ENCODE assay signal across 24 cellular contexts in genomic region chr16:68408428-68408827, GRCh38. TPM values are rescaled to one million over a fixed set of nuclear protein-coding genes. Genes with fewer than 3 reads are reported as not detected.
DNase-seq lines count a peak whose midpoint lies in the region; ATAC-seq, FAIRE-seq and TF ChIP-seq lines count a peak whose summit lies in the region.
"Had no signal": no experiment of that assay in that cellular context is flagged by ENCODE, and none has a peak within 500 bp of the region (broad histone marks: within the 10 kb centered on the region; RNA-seq: fewer than 3 reads in every experiment).

No MANE protein-coding gene starts in this region.

- H3K36me3 ChIP-seq in GM23338 (ENCODE audit: insufficient read depth), result no peaks in the 10 kb centered on the region
- H3K36me3 ChIP-seq in H1 (ENCODE audit: control insufficient read depth in 2 of 4, insufficient read depth in 4 of 4, low read length in 3 of 4), result no peaks in the 10 kb centered on the region
- H3K36me3 ChIP-seq in lower lobe of right lung, result no peaks in the 10 kb centered on the region
- H3K36me3 ChIP-seq in small intestine (ENCODE audit: control insufficient read depth in 2 of 2, insufficient read depth in 2 of 2, low read length in 2 of 2), result peaks cover 0 to 5% of the 10 kb centered on the region in 2 donors

- intact Hi-C loops in lower lobe of right lung (cut with DNase I), result no loop called here

- H4K8ac ChIP-seq in H1 (ENCODE audit: extremely low read depth, insufficient read depth, low read length), result no peak overlapping the region

- peak overlapping the region; percentile 50; the same call in 1 of the 2 replicates for H2BK12ac ChIP-seq in H1 (ENCODE audit: low read depth, low read length)

- H4K91ac ChIP-seq in H1 (replicated peaks; ENCODE audit: insufficient read length, low read length), result no peak overlapping the region

- H3K4me3 ChIP-seq in GM23338 (no peak overlapping the region), H1 (ENCODE audit: extremely low read depth in 1 of 4, insufficient read depth in 2 of 4, low read depth in 3 of 4, low read length in 4 of 4) (no peak overlapping the region), lower lobe of right lung (no peak overlapping the region), small intestine (ENCODE audit: low read depth in 1 of 2, low read length in 2 of 2) (no peak overlapping the region)

- no peak for TF ChIP-seq RAD21 in H1 (IDR thresholded peaks at IDR 0.05 in 1 of 2, conservative IDR thresholded peaks at IDR 0.05 in 1 of 2; ENCODE audit: low read depth in 2 of 2, low read length in 2 of 2)

- H2BK120ac ChIP-seq in H1 (replicated peaks; ENCODE audit: low read depth, low read length), result no peak overlapping the region

- FAIRE-seq in H1 (lab: Jason Lieb, UNC) (no peak), small intestine (lab: Jason Lieb, UNC) (no peak)
- FAIRE-seq: D721Med, RCC 7860 had no signal

- no peak for DNase-seq in GM23338 (ENCODE audit: low spot score)
- no peak for DNase-seq in H1 (ENCODE audit: low read depth in 1 of 2, low spot score in 2 of 2)
- peak; percentile 2 for DNase-seq in lower lobe of right lung
- peak; percentile 20 for DNase-seq in small intestine
- DNase-seq in NCI-H446 treated with DMSO at 0.1 percent for 48 hours (lab: John Stamatoyannopoulos, UW), result no peak
- DNase-seq in WTC11 (ENCODE audit: low spot score), result no peak
- DNase-seq in cerebellar cortex (ENCODE audit: low spot score), result no peak
- DNase-seq: DMS53, EL, GF-D8, Karpas-422, MV-4-11, NCI-H1105 treated with DMSO at 0.1 percent for 48 hours, NCI-H2029 treated with DMSO at 0.1 percent for 48 hours, NCI-H226, NCI-H524 treated with DMSO at 0.1 percent for 48 hours, NCI-H82, OCI-M1 had no signal

- H3K14ac ChIP-seq in H1 (ENCODE audit: insufficient read length), result no peak overlapping the region

- peaks cover 18% of the 10 kb centered on the region for H3K4me1 Mint-ChIP-seq in GM23338
- peaks cover 15% of the 10 kb centered on the region for H3K4me1 Mint-ChIP-seq in WTC11
- H3K4me1 Mint-ChIP-seq: CD14-positive monocyte had no signal

- H3K27me3 ChIP-seq in GM23338 (ENCODE audit: insufficient read depth), result no peaks in the 10 kb centered on the region
- H3K27me3 ChIP-seq in H1 (replicated peaks in 1 of 4; ENCODE audit: control insufficient read depth in 3 of 4, extremely low read depth in 1 of 4, insufficient read depth in 3 of 4, low read length in 3 of 4), result no peaks in the 10 kb centered on the region; a peak in 1 of 7 replicates
- no peaks in the 10 kb centered on the region for H3K27me3 ChIP-seq in lower lobe of right lung (ENCODE audit: low read depth)
- no peaks in the 10 kb centered on the region for H3K27me3 ChIP-seq in small intestine (ENCODE audit: control insufficient read depth in 2 of 2, insufficient read depth in 2 of 2, low read length in 2 of 2)

- peak overlapping the region; percentile 22; the same call in 1 of the 2 replicates for H2BK5ac ChIP-seq in H1 (ENCODE audit: low read depth, low read length)

- H3K9ac ChIP-seq in H1 (replicated peaks in 1 of 4; ENCODE audit: extremely low read depth in 1 of 4, low read depth in 3 of 4, low read length in 3 of 4), result peak overlapping the region in 1 of 4 experiments; percentile 4; a peak in 1 of 7 replicates

- TF ChIP-seq EP300 in H1 (IDR thresholded peaks at IDR 0.05; ENCODE audit: borderline replicate concordance in 1 of 2, low read depth in 2 of 2, low read length in 2 of 2), result no peak

- no peak overlapping the region for H3K27ac ChIP-seq in GM23338 (ENCODE audit: low read depth)
- no peak overlapping the region for H3K27ac ChIP-seq in H1 (ENCODE audit: low read depth, low read length)
- no peak overlapping the region for H3K27ac ChIP-seq in lower lobe of right lung
- H3K27ac ChIP-seq in small intestine (ENCODE audit: low read depth in 1 of 2, low read length in 1 of 2), result no peak overlapping the region

- H3F3A ChIP-seq in GM23338 (replicated peaks; ENCODE audit: low read depth), result no peaks in the 10 kb centered on the region

- H3K18ac ChIP-seq in H1 (ENCODE audit: extremely low read depth, low read length), result peak overlapping the region; percentile 89

- no peak overlapping the region for H3K4me3 Mint-ChIP-seq in GM23338
- H3K4me3 Mint-ChIP-seq in WTC11, result no peak overlapping the region
- H3K4me3 Mint-ChIP-seq: CD14-positive monocyte had no signal

- H3K9me3 ChIP-seq in H1 (ENCODE audit: insufficient read depth in 2 of 2, low read depth in 1 of 2, low read length in 1 of 2) (no peaks in the 10 kb centered on the region), lower lobe of right lung (no peaks in the 10 kb centered on the region), small intestine (ENCODE audit: control insufficient read depth, low read depth) (no peaks in the 10 kb centered on the region)

- POLR2A ChIA-PET in H1 (lab: Charles Lee; ENCODE audit: partially characterized antibody) (interaction anchor here (0.8 to 1.4 kb wide), 4 partner anchors 9 to 33 kb away, joined by 3 to 5 read pairs (median 4); no protein-coding TSS in a partner anchor), WTC11 (lab: Charles Lee) (no interaction called here)

- peak overlapping the region; percentile 53; the same call in 1 of the 2 replicates for H2BK15ac ChIP-seq in H1 (ENCODE audit: low read length)

- no peak overlapping the region for H4K5ac ChIP-seq in H1 (ENCODE audit: insufficient read length, low read depth, low read length)

- H3K79me2 ChIP-seq in GM23338 (replicated peaks; ENCODE audit: insufficient read depth) (no peaks in the 10 kb centered on the region), H1 (ENCODE audit: control insufficient read depth in 1 of 2, insufficient read depth in 2 of 2, low read length in 2 of 2) (no peaks in the 10 kb centered on the region)

- TF ChIP-seq CTCF in GM23338 (conservative IDR thresholded peaks at IDR 0.05; ENCODE audit: low read depth in 2 of 2), result no peak
- TF ChIP-seq CTCF in H1 (IDR thresholded peaks at IDR 0.05; ENCODE audit: control extremely low read depth in 1 of 3, insufficient read depth in 1 of 3, low read depth in 1 of 3, low read length in 3 of 3), result no peak
- no peak for TF ChIP-seq CTCF in lower lobe of right lung (IDR thresholded peaks at IDR 0.05)
- TF ChIP-seq CTCF in WTC11 (IDR thresholded peaks at IDR 0.05), result no peak

- no peak overlapping the region for H2AK5ac ChIP-seq in H1 (ENCODE audit: low read depth, low read length)

- no peaks in the 10 kb centered on the region for H3K9me2 ChIP-seq in GM23338 (ENCODE audit: insufficient read depth)

- ATAC-seq in GM23338 (peak; percentile 17), lower lobe of right lung (no peak), WTC11 (no peak)
- ATAC-seq: Right ventricle myocardium inferior had no signal

- H3K27me3 Mint-ChIP-seq in GM23338 (ENCODE audit: insufficient read depth, low read depth, poor library complexity) (no peaks in the 10 kb centered on the region), WTC11 (ENCODE audit: low read depth) (no peaks in the 10 kb centered on the region)

- H3K79me1 ChIP-seq in H1 (ENCODE audit: low read depth, low read length), result no peaks in the 10 kb centered on the region

- CTCF ChIA-PET in H1 (lab: Charles Lee; ENCODE audit: partially characterized antibody) (interaction anchor here (0.9 to 4.3 kb wide), 13 partner anchors 8 to 102 kb away, joined by 3 to 41 read pairs (median 5); no protein-coding TSS in a partner anchor), WTC11 (lab: Charles Lee) (interaction anchor here (0.6 to 2.4 kb wide), 7 partner anchors 24 to 413 kb away, joined by 3 to 6 read pairs (median 5); no protein-coding TSS in a partner anchor)

- H4K20me1 ChIP-seq in GM23338 (replicated peaks; ENCODE audit: insufficient read depth) (no peaks in the 10 kb centered on the region), H1 (replicated peaks in 1 of 2; ENCODE audit: control insufficient read depth in 1 of 2, insufficient read depth in 2 of 2, low read length in 2 of 2) (no peaks in the 10 kb centered on the region)

- H3K23ac ChIP-seq in H1 (ENCODE audit: insufficient read length), result no peak overlapping the region

- no peak for TF ChIP-seq POLR2A in H1 (IDR thresholded peaks at IDR 0.05; ENCODE audit: control extremely low read depth in 1 of 2, low read depth in 2 of 2, low read length in 2 of 2)

- H3K23me2 ChIP-seq in H1 (ENCODE audit: low read depth, low read length), result no peaks in the 10 kb centered on the region

- H3K36me3 Mint-ChIP-seq in GM23338 (ENCODE audit: low read depth), result no peaks in the 10 kb centered on the region
- no peaks in the 10 kb centered on the region for H3K36me3 Mint-ChIP-seq in WTC11
- H3K36me3 Mint-ChIP-seq: CD14-positive monocyte had no signal

- no peak overlapping the region for H3K56ac ChIP-seq in H1 (replicated peaks; ENCODE audit: insufficient read length, low read depth, low read length)

- H3K4me2 ChIP-seq in GM23338 (0 out of 2 replicates have a peak overlapping the region, but pooled peaks have one; percentile 41), H1 (ENCODE audit: insufficient read depth in 1 of 2, low read depth in 2 of 2, low read length in 2 of 2) (peak overlapping the region; percentile 42 to 47; a peak in 2 of 4 replicates)

- H3K27ac Mint-ChIP-seq in GM23338 (no peak overlapping the region), WTC11 (no peak overlapping the region)
- H3K27ac Mint-ChIP-seq: CD14-positive monocyte had no signal

- WGBS in H1 (ENCODE audit: extremely low coverage in 1 of 2, insufficient coverage in 1 of 2, insufficient read length in 1 of 2, insufficient replicate concordance in 2 of 2, low coverage in 1 of 2, low lambda C conversion rate in 2 of 2, missing lambda C conversion rate in 1 of 2), 2 experiments, result 100% methylated on average over 1 of the region's 1 CpG; no CpG with 5 or more reads in 1 of the 2 experiments
- 50 to 85% (median 79%) methylated on average over 1 of the region's 1 CpG for WGBS in small intestine, 3 donors

- H3K9me3 Mint-ChIP-seq in GM23338 (no peaks in the 10 kb centered on the region), WTC11 (no peaks in the 10 kb centered on the region)
- H3K9me3 Mint-ChIP-seq: CD14-positive monocyte, H9 had no signal

- peaks cover 11% of the 10 kb centered on the region for H3K4me1 ChIP-seq in GM23338 (ENCODE audit: insufficient read depth)
- peaks cover 0 to 15% (median 6%) of the 10 kb centered on the region in 4 experiments; a peak in 5 of 7 replicates for H3K4me1 ChIP-seq in H1 (replicated peaks in 1 of 4; ENCODE audit: control insufficient read depth in 3 of 4, insufficient read depth in 4 of 4, low read length in 3 of 4)
- no peaks in the 10 kb centered on the region for H3K4me1 ChIP-seq in lower lobe of right lung
- no peaks in the 10 kb centered on the region for H3K4me1 ChIP-seq in small intestine (ENCODE audit: control insufficient read depth in 2 of 2, insufficient read depth in 1 of 2, low read depth in 1 of 2, low read length in 1 of 2)

- peak overlapping the region; percentile 82; the same call in 1 of the 2 replicates for H2BK20ac ChIP-seq in H1 (ENCODE audit: low read length)

- peak overlapping the region; percentile 95; the same call in 1 of the 2 replicates for H2AFZ ChIP-seq in GM23338
- H2AFZ ChIP-seq in H1 (ENCODE audit: low read length), result no peak overlapping the region

- H3K4ac ChIP-seq in H1 (replicated peaks; ENCODE audit: insufficient read length, low read depth, low read length), result no peak overlapping the region

RNA-seq across cellular contexts. Expression of gene SMPD3, which starts 39.9 kb away (rescaled TPM):
- total RNA-seq in GM23338 (2014; rRNA removed; shearing (Covaris generic)), result 0.31 and 0.83 TPM in 2 replicates
- polyA plus RNA-seq in GM23338 (2016; fragmentation: Nextera tagmentation; extraction: Ambion mirVana) (0.57 and 0.68 TPM in 2 replicates), H1 (2011; rRNA removed) (0.39 and 0.55 TPM in 2 replicates), small intestine (100 to 1,000 TPM in 1 of 3 donors, 10 to 100 TPM in 2; 57.1 to 123 (median 86.7) TPM)
- 1.1 and 1.3 TPM in 2 replicates for total RNA-seq in H1 (2021; fragmentation: NEBNext Ultra II Directional; extraction: Animal tissue kit (Norgen Biotek cat#: 25700))
- 0.39 TPM for polyA plus RNA-seq in H1 (2011; cell fraction: cytosol; rRNA removed)
- 1.3 TPM for polyA plus RNA-seq in H1 (2011; cell fraction: nucleus; rRNA removed)
- polyA plus RNA-seq in H1 (2012, experiment 1 of 2), result 1.2 to 1.8 TPM (median 1.7 TPM) in 4 replicates
- polyA plus RNA-seq in H1 (2012, experiment 2 of 2), result 0.35 TPM
- 0.39 TPM for polyA plus RNA-seq in H1 (2013, experiment 1 of 2)
- 0.46 TPM for polyA plus RNA-seq in H1 (2013, experiment 2 of 2)
- polyA minus RNA-seq in H1 (2011; rRNA and poly(A)+ RNA removed), result 0.12 and 0.66 TPM in 2 replicates
- 1.6 TPM for polyA minus RNA-seq in H1 (2011; cell fraction: cytosol; rRNA and poly(A)+ RNA removed)
- polyA minus RNA-seq in H1 (2011; cell fraction: nucleus; rRNA and poly(A)+ RNA removed), result 1.1 TPM
- total RNA-seq in lower lobe of right lung (3.6 TPM), WTC11 (2021) (0.99 to 1.4 TPM (median 1.2 TPM) in 3 replicates)
- polyA plus RNA-seq: AG04450 had no signal

Comparison
In these comparisons a context has a peak if more than half of its experiments do, and no peak if none do; other contexts are left out.
1. DNase-seq: peak in lower lobe of right lung (single experiment) and small intestine (single experiment); none in GM23338 (single experiment), H1 (0 of 2), NCI-H446 treated with DMSO at 0.1 percent for 48 hours (single experiment), WTC11 (single experiment) and cerebellar cortex (single experiment).